Comparison of ENCODE assay signal across 1 cellular context in genomic region chr2:60512063-60512622, GRCh38.
TF ChIP-seq lines count a peak whose summit lies in the region.

No MANE protein-coding gene starts in this region.

TF ChIP-seq in GM12878, 131 proteins besides CTCF, POLR2A, EP300 and RAD21:
- peak; percentile 32; the same call in 1 of the 2 replicates for TF ChIP-seq PAX5 (IDR thresholded peaks at IDR 0.05; ENCODE audit: borderline replicate concordance, low read depth, low read length)
- TF ChIP-seq KLF5 (IDR thresholded peaks at IDR 0.05; ENCODE audit: partially characterized antibody): no peak
- TF ChIP-seq NFYA (IDR thresholded peaks at IDR 0.05; ENCODE audit: borderline replicate concordance, low read depth, low read length): no peak
- peak in 1 of 2 experiments; percentile 51; a peak in 1 of 4 replicates for TF ChIP-seq SRF (IDR thresholded peaks at IDR 0.05; ENCODE audit: low read depth in 2 of 2, low read length in 2 of 2)
- TF ChIP-seq TCF3 (IDR thresholded peaks at IDR 0.05; ENCODE audit: borderline replicate concordance, insufficient read depth, low read depth, low read length): 0 out of 2 replicates have a peak, but pooled peaks have one; percentile 45
- no peak for TF ChIP-seq MTA2 (IDR thresholded peaks at IDR 0.05; ENCODE audit: low read depth)
